12 cellular contexts compared by ENCODE assay signal in the genomic region with DNA sequence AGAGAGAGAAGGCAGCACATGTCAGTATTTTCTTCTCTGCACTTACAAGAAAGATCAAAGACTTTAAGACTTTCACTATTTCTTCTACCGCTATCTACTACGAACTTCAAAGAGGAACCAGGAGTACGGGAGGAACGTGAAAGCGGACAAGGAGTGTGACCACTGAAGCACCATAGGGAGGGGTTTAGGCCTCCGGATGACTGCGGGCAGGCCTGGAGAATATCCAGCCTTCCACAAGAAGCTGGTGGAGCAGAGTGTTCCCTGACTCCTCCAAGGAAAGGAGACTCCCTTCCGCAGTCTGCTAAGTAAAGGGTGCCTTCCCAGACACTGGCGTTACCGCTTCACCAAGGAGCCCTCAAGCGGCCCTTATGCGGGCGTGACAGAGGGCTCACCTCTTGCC. TPM values are rescaled to one million over a fixed set of nuclear protein-coding genes. Genes with fewer than 3 reads are reported as not detected.
"Had no signal": no experiment of that assay in that cellular context is flagged by ENCODE, and none has a peak within 500 bp of the region (broad histone marks: within the 10 kb centered on the region; RNA-seq: fewer than 3 reads in every experiment).

No MANE protein-coding gene starts in this region.

RNA-seq across cellular contexts. Expression of gene CYP2W1, which starts 22.0 kb away (rescaled TPM):
- total RNA-seq: activated CD8-positive, alpha-beta memory T cell treated with anti-CD3 and anti-CD28 coated beads for 36 hours; activated naive CD4-positive, alpha-beta T cell treated with anti-CD3 and anti-CD28 coated beads for 36 hours; activated naive CD8-positive, alpha-beta T cell treated with anti-CD3 and anti-CD28 coated beads, Interleukin-2, amount 10 ng/mL, durations not matched to agents 7 days and 5 days; activated T-cell treated with anti-CD3 and anti-CD28 coated beads, Interleukin-2, amount 50 U/mL, for 4 hours; body of pancreas; cardiac septum; dermis blood vessel endothelial cell; fibroblast of lung; lung microvascular endothelial cell; natural killer cell treated with Interleukin-12 subunit alpha and Interleukin-12 subunit beta and Interleukin-15 and Interleukin-18, amount 100 ng/mL, for 72 hours; SJSA1; T-helper 1 cell treated with Interleukin-12 subunit alpha and Interleukin-12 subunit beta and Interleukin-4 antibody, amounts not matched to agents 30 ng/mL and 1 ng/mL, for 36 hours had no signal
- polyA plus RNA-seq: fibroblast of lung had no signal
